In the genomic region with DNA sequence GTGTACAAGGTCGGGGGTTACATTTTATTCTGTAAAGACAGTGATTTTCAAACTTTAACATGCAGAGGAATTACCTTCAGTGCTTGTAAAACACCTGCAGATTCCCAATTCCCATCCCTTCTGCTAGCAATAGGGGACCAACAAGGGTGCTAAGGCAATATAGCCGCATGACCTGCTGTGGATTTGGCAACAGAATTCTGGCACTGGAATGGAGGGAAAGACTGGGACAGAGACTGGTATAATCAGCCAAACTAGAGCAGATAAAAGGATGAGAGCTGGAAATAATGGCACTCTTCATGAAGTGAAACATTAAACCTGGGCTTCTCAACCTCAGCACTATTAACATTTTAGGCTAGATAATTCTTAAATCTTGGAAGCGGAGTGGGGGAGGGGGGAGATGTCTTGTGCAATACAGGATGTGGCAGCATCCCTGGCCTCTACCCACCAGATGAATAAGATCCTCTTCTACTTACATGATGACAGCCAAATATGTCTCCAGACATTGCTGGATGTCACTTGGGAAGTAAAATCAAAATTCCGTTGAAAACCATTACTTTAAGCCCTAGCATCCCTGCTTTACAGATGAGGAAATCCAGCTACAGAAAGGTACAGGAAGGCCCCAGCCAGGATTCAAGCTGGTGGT, we compare ENCODE assay signal across 14 cellular contexts. TPM values are rescaled to one million over a fixed set of nuclear protein-coding genes. Genes with fewer than 3 reads are reported as not detected.
DNase-seq lines count a peak whose midpoint lies in the region; ATAC-seq, FAIRE-seq and TF ChIP-seq lines count a peak whose summit lies in the region.
"Had no signal": no experiment of that assay in that cellular context is flagged by ENCODE, and none has a peak within 500 bp of the region (broad histone marks: within the 10 kb centered on the region; RNA-seq: fewer than 3 reads in every experiment).

No MANE protein-coding gene starts in this region.

- no peaks in the 10 kb centered on the region for H3K36me3 Mint-ChIP-seq in WTC11

- DNase-seq in Right ventricle myocardium superior (no peak), heart right ventricle (no peak), WTC11 (ENCODE audit: low spot score) (no peak), keratinocyte (ENCODE audit: low read depth, low spot score) (no peak), upper lobe of right lung (no peak), cerebellum (ENCODE audit: low spot score) (no peak), SJCRH30 (no peak)
- DNase-seq in stimulated activated CD4-positive, alpha-beta T cell treated with anti-CD3 and anti-CD28 coated beads, Interleukin-4, amount 100 ng/mL, for 24 hours, result no peak
- DNase-seq: activated CD4-positive, alpha-beta T cell treated with anti-CD3 and anti-CD28 coated beads, Interleukin-2, amount 10 ng/mL, durations not matched to agents 7 days and 5 days; C1 segment of cervical spinal cord; mesendoderm; NCI-H1417; transverse colon had no signal

- no peak overlapping the region for H3K27ac Mint-ChIP-seq in WTC11
- H3K27ac Mint-ChIP-seq: activated CD4-positive, alpha-beta T cell treated with anti-CD3 and anti-CD28 coated beads, Interleukin-2, amount 10 ng/mL, durations not matched to agents 7 days and 5 days had no signal

- no peak for TF ChIP-seq CTCF in heart right ventricle (IDR thresholded peaks at IDR 0.05)
- TF ChIP-seq CTCF in WTC11 (IDR thresholded peaks at IDR 0.05), result no peak
- TF ChIP-seq CTCF in keratinocyte (optimal IDR thresholded peaks at IDR 0.05 in 1 of 3, IDR thresholded peaks at IDR 0.05 in 1 of 3, conservative IDR thresholded peaks at IDR 0.05 in 1 of 3; ENCODE audit: extremely low read depth in 1 of 3, insufficient read depth in 2 of 3, low read length in 3 of 3), result no peak
- TF ChIP-seq CTCF in upper lobe of right lung (IDR thresholded peaks at IDR 0.05), result no peak

- peaks cover 55% of the 10 kb centered on the region for H3K4me1 Mint-ChIP-seq in WTC11

- no peaks in the 10 kb centered on the region for H4K20me1 ChIP-seq in keratinocyte (ENCODE audit: control insufficient read depth, extremely low read depth, insufficient read depth, low read length)

- intact Hi-C loops in Right ventricle myocardium superior (cut with DNase I) (no loop called here), heart right ventricle (cut with DNase I) (no loop called here), upper lobe of right lung (cut with DNase I) (no loop called here)

- peak overlapping the region; percentile 36 for H3K4me3 Mint-ChIP-seq in WTC11

- H3K27ac ChIP-seq in heart right ventricle (no peak overlapping the region), keratinocyte (ENCODE audit: control insufficient read depth, insufficient read depth, low read length) (no peak overlapping the region), upper lobe of right lung (no peak overlapping the region), SJCRH30 (no peak overlapping the region)
- H3K27ac ChIP-seq: coronary artery, transverse colon had no signal

- H2AFZ ChIP-seq in keratinocyte (ENCODE audit: control insufficient read depth, low read length), result no peak overlapping the region

- no peak overlapping the region for H3K9ac ChIP-seq in keratinocyte (ENCODE audit: control insufficient read depth, extremely low read depth, insufficient read depth, low read length)

- no peaks in the 10 kb centered on the region for H3K9me3 ChIP-seq in heart right ventricle
- H3K9me3 ChIP-seq in keratinocyte (ENCODE audit: control insufficient read depth, low read depth, low read length), result no peaks in the 10 kb centered on the region
- no peaks in the 10 kb centered on the region for H3K9me3 ChIP-seq in upper lobe of right lung
- no peaks in the 10 kb centered on the region for H3K9me3 ChIP-seq in SJCRH30 (replicated peaks)
- H3K9me3 ChIP-seq: transverse colon had no signal

- 75 to 81% methylated on average over 4 of the region's 4 CpGs for WGBS in heart right ventricle, 2 donors

- H3K36me3 ChIP-seq in heart right ventricle (no peaks in the 10 kb centered on the region), keratinocyte (ENCODE audit: control insufficient read depth in 2 of 2, extremely low read depth in 1 of 2, insufficient read depth in 2 of 2, low read length in 2 of 2) (peaks cover 0 to 3% of the 10 kb centered on the region in 2 experiments), upper lobe of right lung (no peaks in the 10 kb centered on the region), SJCRH30 (no peaks in the 10 kb centered on the region)
- H3K36me3 ChIP-seq: transverse colon had no signal

- H3K27me3 ChIP-seq in heart right ventricle (peaks cover 0 to 60% (median 26%) of the 10 kb centered on the region in 7 donors), keratinocyte (ENCODE audit: control insufficient read depth, extremely low read depth, insufficient read depth, low read length) (no peaks in the 10 kb centered on the region), upper lobe of right lung (peaks cover 6% of the 10 kb centered on the region), SJCRH30 (peaks cover 18% of the 10 kb centered on the region)

- H3K9me3 Mint-ChIP-seq in WTC11, result no peaks in the 10 kb centered on the region
- H3K9me3 Mint-ChIP-seq: activated CD4-positive, alpha-beta T cell treated with anti-CD3 and anti-CD28 coated beads, Interleukin-2, amount 10 ng/mL, durations not matched to agents 7 days and 5 days had no signal

- peaks cover 0 to 24% (median 12%) of the 10 kb centered on the region in 9 donors for H3K4me1 ChIP-seq in heart right ventricle
- H3K4me1 ChIP-seq in keratinocyte (ENCODE audit: control insufficient read depth, extremely low read depth, insufficient read depth, low read length), result peaks cover 26% of the 10 kb centered on the region
- H3K4me1 ChIP-seq in upper lobe of right lung, result peaks cover 8% of the 10 kb centered on the region
- H3K4me1 ChIP-seq in SJCRH30, result no peaks in the 10 kb centered on the region

- H3K4me3 ChIP-seq in heart right ventricle, result peak overlapping the region in 1 of 10 donors; percentile 64
- H3K4me3 ChIP-seq in keratinocyte (ENCODE audit: control insufficient read depth in 2 of 3, extremely low read depth in 1 of 3, insufficient read depth in 2 of 3, low read depth in 1 of 3, low read length in 3 of 3), result peak overlapping the region in 1 of 3 experiments; percentile 22
- peak overlapping the region; percentile 49 for H3K4me3 ChIP-seq in upper lobe of right lung
- H3K4me3 ChIP-seq in SJCRH30, result no peak overlapping the region
- H3K4me3 ChIP-seq: transverse colon had no signal

- H3K9me1 ChIP-seq in keratinocyte (ENCODE audit: control insufficient read depth, extremely low read depth, insufficient read depth, low read length), result no peaks in the 10 kb centered on the region

- CTCF ChIA-PET in WTC11 (lab: Charles Lee), result interaction anchor here (1.7 kb wide), 1 partner anchor 47 kb away, joined by 8 read pairs; no protein-coding TSS in a partner anchor

- ATAC-seq in Right ventricle myocardium superior (ENCODE audit: poor library complexity) (peak; percentile 56), heart right ventricle (no peak), WTC11 (no peak), upper lobe of right lung (no peak)

- dilution Hi-C loops in keratinocyte (cut with MboI; ENCODE audit: extremely low pct_ligation_motif_present, low sequenced_read_pairs), result no loop called here

- FAIRE-seq in keratinocyte (lab: Jason Lieb, UNC), result peak; percentile 34

- H3K27me3 Mint-ChIP-seq in WTC11 (ENCODE audit: low read depth), result peaks cover 29% of the 10 kb centered on the region

- H3K79me2 ChIP-seq in keratinocyte (ENCODE audit: control insufficient read depth, insufficient read depth, low read length), result peaks cover 30% of the 10 kb centered on the region

- H3K4me2 ChIP-seq in keratinocyte (ENCODE audit: control insufficient read depth, extremely low read depth, insufficient read depth, low read depth, low read length), result peak overlapping the region; percentile 12

- POLR2A ChIA-PET in WTC11 (lab: Charles Lee), result no interaction called here

TF ChIP-seq in WTC11, 78 proteins besides CTCF, POLR2A, EP300 and RAD21 (continues in another document):
- TF ChIP-seq PRDM15 (CRISPR knock-in tag; IDR thresholded peaks at IDR 0.05), result no peak
- TF ChIP-seq RORB (CRISPR knock-in tag; IDR thresholded peaks at IDR 0.05), result no peak

RNA-seq across cellular contexts. Expression of gene EVA1A, which starts 1.8 kb away (rescaled TPM):
- total RNA-seq in Right ventricle myocardium superior (0.97 TPM), heart right ventricle (1 to 10 TPM in 4 of 10 donors, under 1 TPM in 6; 0.17 to 3.4 (median 0.99) TPM), WTC11 (2021) (3.2 to 4.1 TPM (median 3.3 TPM) in 3 replicates), upper lobe of right lung (41.9 TPM), cerebellum (0.36 TPM)
- polyA plus RNA-seq in heart right ventricle (1 to 10 TPM in 1 of 2 donors, under 1 TPM in 1; 0.73 to 1.8 TPM), keratinocyte (11.5 to 14.6 TPM (median 12.5 TPM) in 3 replicates)
- polyA plus RNA-seq in keratinocyte (2011; ENCODE audit: low read depth), result 3.2 TPM
- 10.1 and 17.4 TPM in 2 replicates for polyA plus RNA-seq in keratinocyte (2011; cell fraction: cytosol; rRNA removed)
- polyA plus RNA-seq in keratinocyte (2011; cell fraction: nucleus; rRNA removed), result 9.9 and 13.2 TPM in 2 replicates
- 2.5 and 23.9 TPM in 2 replicates for polyA plus RNA-seq in keratinocyte (2012; ENCODE audit: low replicate concordance)
- polyA minus RNA-seq in keratinocyte, result 18.1 to 32.8 TPM (median 21.6 TPM) in 3 replicates
- 24.7 TPM for polyA minus RNA-seq in keratinocyte (2011; cell fraction: cytosol; rRNA and poly(A)+ RNA removed)
- 13.8 and 15.4 TPM in 2 replicates for polyA minus RNA-seq in keratinocyte (2011; cell fraction: nucleus; rRNA and poly(A)+ RNA removed)
- not detected in 2 replicates for total RNA-seq in SJCRH30 (2014; rRNA removed; shearing (Covaris generic))
- total RNA-seq: transverse colon had no signal
